10 cellular contexts compared by ENCODE assay signal in the genomic region with DNA sequence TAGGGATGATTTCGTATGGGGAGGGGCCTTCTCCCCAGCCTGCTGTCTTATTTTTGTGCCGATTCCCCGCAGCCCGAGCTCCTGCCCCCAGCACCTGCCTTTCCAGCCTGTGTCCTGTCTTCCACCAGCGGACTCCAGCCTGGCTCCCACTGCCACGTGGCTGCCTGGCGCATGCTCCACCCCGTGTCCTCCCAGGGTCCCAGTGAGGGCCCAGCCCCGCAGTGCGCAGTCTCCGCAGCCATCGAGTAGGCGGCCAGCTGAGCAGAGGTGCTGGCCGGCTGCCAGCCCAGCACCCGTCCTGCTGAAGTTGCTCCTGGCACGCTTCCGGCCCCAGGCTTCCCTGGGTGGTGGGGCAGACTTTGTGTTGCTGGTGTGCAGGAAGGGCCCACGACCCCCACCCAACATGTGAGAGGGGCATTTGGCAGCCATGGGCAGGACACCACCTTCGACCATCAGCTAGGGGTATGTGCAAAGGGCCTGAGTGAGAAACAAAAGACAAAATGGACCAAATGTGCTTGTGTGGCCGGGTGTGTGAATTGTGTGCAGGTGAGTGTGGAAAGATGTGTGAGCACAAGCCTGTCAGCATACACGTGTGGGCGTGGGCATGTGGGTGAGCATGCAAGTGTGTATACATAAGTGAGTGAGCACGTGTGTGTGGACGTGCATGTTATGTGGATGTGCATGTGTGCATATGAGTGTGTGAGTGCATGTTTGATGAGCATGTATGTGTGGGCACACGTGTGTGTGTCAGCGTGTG.
DNase-seq lines count a peak whose midpoint lies in the region; ATAC-seq and FAIRE-seq lines count a peak whose summit lies in the region.
"Had no signal": no experiment of that assay in that cellular context is flagged by ENCODE, and none has a peak within 500 bp of the region (broad histone marks: within the 10 kb centered on the region; RNA-seq: fewer than 3 reads in every experiment).

No MANE protein-coding gene starts in this region.

- no peaks in the 10 kb centered on the region for H3K36me3 Mint-ChIP-seq in activated naive CD8-positive, alpha-beta T cell
- no peaks in the 10 kb centered on the region for H3K36me3 Mint-ChIP-seq in activated naive CD8-positive, alpha-beta T cell treated with anti-CD3 and anti-CD28 coated beads, Interleukin-2, amount 50 U/mL, for 24 hours (ENCODE audit: low read depth)

- no peak overlapping the region for H3K4me3 Mint-ChIP-seq in activated naive CD8-positive, alpha-beta T cell
- no peak overlapping the region for H3K4me3 Mint-ChIP-seq in activated naive CD8-positive, alpha-beta T cell treated with anti-CD3 and anti-CD28 coated beads, Interleukin-2, amount 50 U/mL, for 24 hours

- peak; percentile 99 for FAIRE-seq in urothelium cell line (lab: Jason Lieb, UNC)

- no peak for DNase-seq in activated naive CD8-positive, alpha-beta T cell treated with anti-CD3 and anti-CD28 coated beads, Interleukin-2, amount 50 U/mL, for 24 hours
- DNase-seq in kidney tubule cell (ENCODE audit: low spot score) = peak; percentile 77
- peak; percentile 98 for DNase-seq in urothelium cell line (ENCODE audit: low spot score)
- no peak for DNase-seq in stimulated activated CD8-positive, alpha-beta memory T cell treated with anti-CD3 and anti-CD28 coated beads, Interleukin-4, amount 100 ng/mL, for 48 hours
- DNase-seq in central memory CD4-positive, alpha-beta T cell = no peak
- no peak for DNase-seq in glomerular visceral epithelial cell (ENCODE audit: extremely low spot score)
- DNase-seq: islet precursor cell, SIG-M5 had no signal

- H3K27ac ChIP-seq in angular gyrus (ENCODE audit: low read depth, low read length) = peak overlapping the region; percentile 72

- H3K4me1 Mint-ChIP-seq in activated naive CD8-positive, alpha-beta T cell (ENCODE audit: low read depth) = peaks cover 16% of the 10 kb centered on the region
- peaks cover 8% of the 10 kb centered on the region for H3K4me1 Mint-ChIP-seq in activated naive CD8-positive, alpha-beta T cell treated with anti-CD3 and anti-CD28 coated beads, Interleukin-2, amount 50 U/mL, for 24 hours

- no peak for ATAC-seq in activated naive CD8-positive, alpha-beta T cell treated with anti-CD3 and anti-CD28 coated beads, Interleukin-2, amount 50 U/mL, for 24 hours

- no peaks in the 10 kb centered on the region for H3K9me3 Mint-ChIP-seq in activated naive CD8-positive, alpha-beta T cell (ENCODE audit: low read depth)
- no peaks in the 10 kb centered on the region for H3K9me3 Mint-ChIP-seq in activated naive CD8-positive, alpha-beta T cell treated with anti-CD3 and anti-CD28 coated beads, Interleukin-2, amount 50 U/mL, for 24 hours

- peak overlapping the region; percentile 22 for H3K27ac Mint-ChIP-seq in activated naive CD8-positive, alpha-beta T cell
- no peak overlapping the region for H3K27ac Mint-ChIP-seq in activated naive CD8-positive, alpha-beta T cell treated with anti-CD3 and anti-CD28 coated beads, Interleukin-2, amount 50 U/mL, for 24 hours

- no peaks in the 10 kb centered on the region for H3K27me3 Mint-ChIP-seq in activated naive CD8-positive, alpha-beta T cell
- no peaks in the 10 kb centered on the region for H3K27me3 Mint-ChIP-seq in activated naive CD8-positive, alpha-beta T cell treated with anti-CD3 and anti-CD28 coated beads, Interleukin-2, amount 50 U/mL, for 24 hours

Comparison
In these comparisons a context has a peak if more than half of its experiments do, and no peak if none do; other contexts are left out.
1. DNase-seq: peak in kidney tubule cell (single experiment) and urothelium cell line (single experiment); none in activated naive CD8-positive, alpha-beta T cell treated with anti-CD3 and anti-CD28 coated beads, Interleukin-2, amount 50 U/mL, for 24 hours (single experiment), stimulated activated CD8-positive, alpha-beta memory T cell treated with anti-CD3 and anti-CD28 coated beads, Interleukin-4, amount 100 ng/mL, for 48 hours (single experiment), central memory CD4-positive, alpha-beta T cell (single experiment) and glomerular visceral epithelial cell (single experiment).